ENCODE assay signal across 9 cellular contexts in the genomic region with DNA sequence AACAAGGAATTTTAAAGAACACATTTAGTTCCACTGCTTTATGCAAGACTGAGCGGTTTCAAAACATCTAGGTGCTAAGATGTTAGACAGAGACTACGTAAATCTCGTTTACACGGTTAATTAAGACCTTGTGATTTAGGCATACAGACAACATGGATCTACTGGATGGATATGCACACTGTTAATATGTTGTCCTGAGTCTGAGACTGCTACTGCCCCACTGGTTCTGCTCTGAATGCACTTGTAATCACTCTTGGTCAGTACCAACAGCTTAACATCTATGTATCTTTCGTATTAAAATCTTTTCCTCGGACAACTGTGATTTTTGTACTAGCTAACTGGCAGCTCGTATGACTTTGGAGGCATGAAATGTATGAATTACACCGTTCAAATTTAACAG. TPM values are rescaled to one million over a fixed set of nuclear protein-coding genes. Genes with fewer than 3 reads are reported as not detected.
DNase-seq lines count a peak whose midpoint lies in the region; ATAC-seq, FAIRE-seq and TF ChIP-seq lines count a peak whose summit lies in the region.
"Had no signal": no experiment of that assay in that cellular context is flagged by ENCODE, and none has a peak within 500 bp of the region (broad histone marks: within the 10 kb centered on the region; RNA-seq: fewer than 3 reads in every experiment).

No MANE protein-coding gene starts in this region.

- WGBS in HepG2 (ENCODE audit: low lambda C conversion rate), result 2% methylated on average over 8 of the region's 8 CpGs

- POLR2A ChIA-PET in HepG2 (lab: Yijun Ruan, JAX), result interaction anchor here (1.3 to 3.6 kb wide), 11 partner anchors 10 to 659 kb away, joined by 5 to 24 read pairs (median 13); no protein-coding TSS in a partner anchor

- H3K9me3 ChIP-seq in HepG2 (ENCODE audit: low read length), result no peaks in the 10 kb centered on the region

- no peaks in the 10 kb centered on the region for H3K9me3 Mint-ChIP-seq in T-helper 1 cell treated with Interleukin-12 subunit alpha and Interleukin-12 subunit beta and Interleukin-4 antibody, amounts not matched to agents 30 μg/mL and 1 μg/mL, for 36 hours
- H3K9me3 Mint-ChIP-seq in activated T-helper 2 cell treated with anti-CD3 and anti-CD28 coated beads, Interferon-gamma antibody, Interleukin-2, Interleukin-4, amounts not matched to agents 10 μg/mL and 5 μg/mL and 100 μg/mL, durations not matched to agents 14 hours and 24 hours and 36 hours, result no peaks in the 10 kb centered on the region
- H3K9me3 Mint-ChIP-seq in stimulated activated naive B cell treated with anti-CD40 and anti-IgM and Interleukin-4, amounts not matched to agents 10 μg/mL and 1 μg/mL and 100 μg/mL, for 72 hours, result no peaks in the 10 kb centered on the region

- intact Hi-C loops in activated T-helper 2 cell treated with anti-CD3 and anti-CD28 coated beads, Interferon-gamma antibody, Interleukin-2, Interleukin-4, amounts not matched to agents 10 μg/mL and 5 μg/mL and 100 μg/mL, durations not matched to agents 14 hours and 24 hours and 36 hours (cut with micrococcal nuclease), result loop anchor here (2.0 to 10.0 kb wide), 2 partner anchors 14 to 412 kb away; partner anchors contain the start of gene MCM9
- intact Hi-C loops in HepG2 (cut with micrococcal nuclease; ENCODE audit: unreplicated experiment), result loop anchor here (2.0 to 5.0 kb wide), 6 partner anchors 14 to 214 kb away; no protein-coding TSS in a partner anchor

- TF ChIP-seq EP300 in HepG2 (IDR thresholded peaks at IDR 0.05; ENCODE audit: low read depth in 2 of 2, low read length in 2 of 2), result no peak
- TF ChIP-seq EP300 in HepG2 (CRISPR knock-in tag; IDR thresholded peaks at IDR 0.05; ENCODE audit: borderline replicate concordance), result no peak

- no peak for ATAC-seq in HepG2
- no peak for ATAC-seq in stimulated activated naive B cell treated with anti-CD40 and anti-IgM and Interleukin-4, amounts not matched to agents 10 μg/mL and 1 μg/mL and 100 μg/mL, for 72 hours (replicated peaks)

- peak in 1 of 2 experiments; percentile 31; a peak in 1 of 4 replicates for TF ChIP-seq POLR2A in HepG2 (IDR thresholded peaks at IDR 0.05; ENCODE audit: insufficient read depth in 1 of 2, low read depth in 2 of 2, low read length in 2 of 2)

- FAIRE-seq in HepG2 (lab: Jason Lieb, UNC), result no peak

- H3K36me3 ChIP-seq in HepG2 (replicated peaks in 1 of 2; ENCODE audit: control insufficient read depth in 1 of 2, insufficient read depth in 2 of 2, low read length in 2 of 2), result peaks cover 0 to 30% of the 10 kb centered on the region in 2 experiments; a peak in 3 of 5 replicates

- H4K20me1 ChIP-seq in HepG2 (ENCODE audit: insufficient read depth, low read length), result peaks cover 60% of the 10 kb centered on the region

- no peak overlapping the region for H3K27ac Mint-ChIP-seq in T-helper 1 cell treated with Interleukin-12 subunit alpha and Interleukin-12 subunit beta and Interleukin-4 antibody, amounts not matched to agents 30 μg/mL and 1 μg/mL, for 36 hours
- peak overlapping the region; percentile 20 for H3K27ac Mint-ChIP-seq in activated T-helper 2 cell treated with anti-CD3 and anti-CD28 coated beads, Interferon-gamma antibody, Interleukin-2, Interleukin-4, amounts not matched to agents 10 μg/mL and 5 μg/mL and 100 μg/mL, durations not matched to agents 14 hours and 24 hours and 36 hours
- H3K27ac Mint-ChIP-seq in stimulated activated naive B cell treated with anti-CD40 and anti-IgM and Interleukin-4, amounts not matched to agents 10 μg/mL and 1 μg/mL and 100 μg/mL, for 72 hours, result peak overlapping the region; percentile 22

- CTCF ChIA-PET in HepG2 (lab: Yijun Ruan, JAX; ENCODE audit: low intra/inter-chr PET ratio, low total read pairs), result no interaction called here

- H3K27me3 ChIP-seq in HepG2 (ENCODE audit: control insufficient read depth in 1 of 2, insufficient read depth in 2 of 2, low read length in 2 of 2), result no peaks in the 10 kb centered on the region; a peak in 1 of 5 replicates

- peaks cover 43% of the 10 kb centered on the region for H3K4me1 Mint-ChIP-seq in T-helper 1 cell treated with Interleukin-12 subunit alpha and Interleukin-12 subunit beta and Interleukin-4 antibody, amounts not matched to agents 30 μg/mL and 1 μg/mL, for 36 hours (ENCODE audit: low read depth)
- peaks cover 60% of the 10 kb centered on the region for H3K4me1 Mint-ChIP-seq in activated T-helper 2 cell treated with anti-CD3 and anti-CD28 coated beads, Interferon-gamma antibody, Interleukin-2, Interleukin-4, amounts not matched to agents 10 μg/mL and 5 μg/mL and 100 μg/mL, durations not matched to agents 14 hours and 24 hours and 36 hours (ENCODE audit: low read depth)
- H3K4me1 Mint-ChIP-seq in stimulated activated naive B cell treated with anti-CD40 and anti-IgM and Interleukin-4, amounts not matched to agents 10 μg/mL and 1 μg/mL and 100 μg/mL, for 72 hours, result peaks cover 18 to 51% of the 10 kb centered on the region in 2 donors

- no peaks in the 10 kb centered on the region for H3K27me3 Mint-ChIP-seq in T-helper 1 cell treated with Interleukin-12 subunit alpha and Interleukin-12 subunit beta and Interleukin-4 antibody, amounts not matched to agents 30 μg/mL and 1 μg/mL, for 36 hours (ENCODE audit: low read depth)
- H3K27me3 Mint-ChIP-seq in activated T-helper 2 cell treated with anti-CD3 and anti-CD28 coated beads, Interferon-gamma antibody, Interleukin-2, Interleukin-4, amounts not matched to agents 10 μg/mL and 5 μg/mL and 100 μg/mL, durations not matched to agents 14 hours and 24 hours and 36 hours (ENCODE audit: low read depth), result no peaks in the 10 kb centered on the region
- H3K27me3 Mint-ChIP-seq in stimulated activated naive B cell treated with anti-CD40 and anti-IgM and Interleukin-4, amounts not matched to agents 10 μg/mL and 1 μg/mL and 100 μg/mL, for 72 hours, result no peaks in the 10 kb centered on the region

- BruUV-seq in HepG2 (replicated peaks; lab: Mats Ljungman, UMichigan), result no TSS peak

- no peak overlapping the region for H2AFZ ChIP-seq in HepG2 (ENCODE audit: low read length)

- H3K79me2 ChIP-seq in HepG2 (ENCODE audit: insufficient read depth, low read length), result peaks cover 97% of the 10 kb centered on the region

- peak overlapping the region; percentile 100 for H3K27ac ChIP-seq in HepG2 (ENCODE audit: extremely low read length, insufficient read depth, low read length)

- TF ChIP-seq RAD21 in HepG2 (CRISPR knock-in tag; IDR thresholded peaks at IDR 0.05), result no peak

- peak overlapping the region; percentile 89 to 99 (median 99) for H3K4me3 ChIP-seq in HepG2 (replicated peaks in 1 of 3; ENCODE audit: insufficient read depth in 1 of 3, low read depth in 2 of 3, low read length in 3 of 3)

- in situ Hi-C loops in HepG2 (cut with HindIII; ENCODE audit: extremely low pct_ligation_motif_present, low pct_unique_long_range_greater_than_20kb), result loop anchor here (5.0 kb wide), 1 partner anchor 199 kb away; no protein-coding TSS in a partner anchor

- DNase-seq in T-helper 1 cell (no peak), HepG2 (ENCODE audit: low spot score) (no peak), HuH-7.5 (ENCODE audit: low spot score) (no peak), H4 (ENCODE audit: low spot score) (no peak)
- no peak for DNase-seq in activated T-helper 2 cell treated with anti-CD3 and anti-CD28 coated beads, Interferon-gamma antibody, Interleukin-2, Interleukin-4, amounts not matched to agents 10 μg/mL and 5 μg/mL and 100 μg/mL, durations not matched to agents 14 hours and 24 hours and 36 hours (ENCODE audit: low spot score)
- no peak for DNase-seq in stimulated activated naive B cell treated with anti-CD40 and anti-IgM and Interleukin-4, amounts not matched to agents 10 μg/mL and 1 μg/mL and 100 μg/mL, for 72 hours
- DNase-seq in activated CD4-positive, CD25-positive, alpha-beta regulatory T cell (lab: John Stamatoyannopoulos, UW), result no peak
- DNase-seq: NCI-H510A had no signal

- peaks cover 46% of the 10 kb centered on the region for H3K4me1 ChIP-seq in HepG2 (ENCODE audit: insufficient read depth, low read length)

- TF ChIP-seq CTCF in HepG2 (CRISPR knock-in tag; IDR thresholded peaks at IDR 0.05), result no peak

- peak overlapping the region; percentile 91 for H3K4me3 Mint-ChIP-seq in T-helper 1 cell treated with Interleukin-12 subunit alpha and Interleukin-12 subunit beta and Interleukin-4 antibody, amounts not matched to agents 30 μg/mL and 1 μg/mL, for 36 hours
- H3K4me3 Mint-ChIP-seq in activated T-helper 2 cell treated with anti-CD3 and anti-CD28 coated beads, Interferon-gamma antibody, Interleukin-2, Interleukin-4, amounts not matched to agents 10 μg/mL and 5 μg/mL and 100 μg/mL, durations not matched to agents 14 hours and 24 hours and 36 hours (ENCODE audit: low read depth), result peak overlapping the region; percentile 94
- H3K4me3 Mint-ChIP-seq in stimulated activated naive B cell treated with anti-CD40 and anti-IgM and Interleukin-4, amounts not matched to agents 10 μg/mL and 1 μg/mL and 100 μg/mL, for 72 hours, result peak overlapping the region; percentile 73 to 88

- peak overlapping the region; percentile 96 for H3K4me2 ChIP-seq in HepG2 (ENCODE audit: low read depth, low read length)

- H3K36me3 Mint-ChIP-seq in T-helper 1 cell treated with Interleukin-12 subunit alpha and Interleukin-12 subunit beta and Interleukin-4 antibody, amounts not matched to agents 30 μg/mL and 1 μg/mL, for 36 hours (ENCODE audit: low read depth), result peaks cover 16% of the 10 kb centered on the region
- H3K36me3 Mint-ChIP-seq in activated T-helper 2 cell treated with anti-CD3 and anti-CD28 coated beads, Interferon-gamma antibody, Interleukin-2, Interleukin-4, amounts not matched to agents 10 μg/mL and 5 μg/mL and 100 μg/mL, durations not matched to agents 14 hours and 24 hours and 36 hours (ENCODE audit: low read depth), result peaks cover 64% of the 10 kb centered on the region
- H3K36me3 Mint-ChIP-seq in stimulated activated naive B cell treated with anti-CD40 and anti-IgM and Interleukin-4, amounts not matched to agents 10 μg/mL and 1 μg/mL and 100 μg/mL, for 72 hours, result peaks cover 22 to 31% of the 10 kb centered on the region in 2 donors

- H3K9ac ChIP-seq in HepG2 (ENCODE audit: insufficient read depth, low read depth, low read length), result peak overlapping the region; percentile 99

RNA-seq across cellular contexts. Expression of gene MAN1A1, which starts 3.1 kb away (rescaled TPM):
- 43.8 and 45.0 TPM in 2 replicates for total RNA-seq in activated T-helper 2 cell treated with anti-CD3 and anti-CD28 coated beads, Interferon-gamma antibody, Interleukin-2, Interleukin-4, amounts not matched to agents 10 μg/mL and 5 μg/mL and 100 μg/mL, durations not matched to agents 14 hours and 24 hours and 36 hours
- 98.7 and 156 TPM in 2 replicates for total RNA-seq in HepG2 (2016; rRNA removed; fragmentation: Illumina TruSeq; extraction: Trizol)
- 8.0 and 9.3 TPM in 2 replicates for total RNA-seq in HepG2 (2016; cell fraction: cytosol; rRNA removed; fragmentation: Illumina TruSeq; extraction: Trizol; ENCODE audit: low read depth)
- total RNA-seq in HepG2 (2016; cell fraction: insoluble cytoplasmic fraction; rRNA removed; fragmentation: Illumina TruSeq; extraction: Trizol), result 92.1 and 154 TPM in 2 replicates
- total RNA-seq in HepG2 (2016; cell fraction: membrane; rRNA removed; fragmentation: Illumina TruSeq; extraction: Trizol), result 35.4 and 40.1 TPM in 2 replicates
- total RNA-seq in HepG2 (2016; cell fraction: nucleus; rRNA removed; fragmentation: Illumina TruSeq; extraction: Trizol), result 183 and 203 TPM in 2 replicates
- polyA plus RNA-seq in HepG2 (2011; rRNA removed), result 192 and 236 TPM in 2 replicates
- 99.8 and 148 TPM in 2 replicates for polyA plus RNA-seq in HepG2 (2011; cell fraction: cytosol; rRNA removed)
- 62.7 and 77.6 TPM in 2 replicates for polyA plus RNA-seq in HepG2 (2011; cell fraction: nucleus; rRNA removed)
- polyA plus RNA-seq in HepG2 (2012), result 214 and 224 TPM in 2 replicates
- 6.6 and 6.7 TPM in 2 replicates for polyA plus RNA-seq in HepG2 (2016; cell fraction: cytosol; fragmentation: Illumina TruSeq; extraction: Trizol; ENCODE audit: low read depth)
- 106 and 111 TPM in 2 replicates for polyA plus RNA-seq in HepG2 (2016; cell fraction: insoluble cytoplasmic fraction; fragmentation: Illumina TruSeq; extraction: Trizol; ENCODE audit: low read depth)
- polyA plus RNA-seq in HepG2 (2016; cell fraction: membrane; fragmentation: Illumina TruSeq; extraction: Trizol; ENCODE audit: low read depth), result 19.3 and 22.4 TPM in 2 replicates
- polyA plus RNA-seq in HepG2 (2016; cell fraction: nucleus; fragmentation: Illumina TruSeq; extraction: Trizol; ENCODE audit: insufficient read depth, low read depth), result 218 and 229 TPM in 2 replicates
- polyA minus RNA-seq in HepG2 (2011; rRNA and poly(A)+ RNA removed; ENCODE audit: low replicate concordance), result 0.70 and 113 TPM in 2 replicates
- 203 TPM in 2 replicates for polyA minus RNA-seq in HepG2 (2011; cell fraction: cytosol; rRNA and poly(A)+ RNA removed)
- polyA minus RNA-seq in HepG2 (2011; cell fraction: nucleus; rRNA and poly(A)+ RNA removed), result 222 and 223 TPM in 2 replicates
- 11.7 and 14.1 TPM in 2 replicates for total RNA-seq in H4 (2014; rRNA removed; shearing (Covaris generic))
